Comparison of ENCODE assay signal across 17 cellular contexts in genomic region chr13:26247011-26247410, GRCh38.
DNase-seq lines count a peak whose midpoint lies in the region; ATAC-seq lines count a peak whose summit lies in the region.
"Had no signal": no experiment of that assay in that cellular context is flagged by ENCODE, and none has a peak within 500 bp of the region (broad histone marks: within the 10 kb centered on the region; RNA-seq: fewer than 3 reads in every experiment).

No MANE protein-coding gene starts in this region.

- no peaks in the 10 kb centered on the region for H3K36me3 ChIP-seq in HAP-1 (replicated peaks)
- H3K36me3 ChIP-seq: BLaER1 treated with 17β-estradiol and CSF1 and Interleukin-3, amounts not matched to agents 10 nM and 100 nM had no signal

- in situ Hi-C loops in HAP-1 (cut with MboI; ENCODE audit: low sequenced_read_pairs), result no loop called here

- peak; percentile 22 to 34 for DNase-seq in SHP77 (lab: John Stamatoyannopoulos, UW)
- DNase-seq in SHP77 treated with DMSO at 0.1 percent for 48 hours (lab: John Stamatoyannopoulos, UW), result no peak
- peak; percentile 27 for DNase-seq in NCI-H2029 treated with DMSO at 0.1 percent for 48 hours (lab: John Stamatoyannopoulos, UW)
- DNase-seq in left kidney (ENCODE audit: low read depth, low spot score), result peak; percentile 67
- DNase-seq in NCI-H526 (lab: John Stamatoyannopoulos, UW), result no peak
- DNase-seq in HAP-1 (ENCODE audit: low spot score in 2 of 2), result no peak
- DNase-seq: CD8-positive, alpha-beta T cell; DMS79; HFFc6; NCI-H1417 treated with DMSO at 0.1 percent for 48 hours; NCI-H2081 treated with DMSO at 0.1 percent for 48 hours; NCI-H774; T-helper 17 cell had no signal

- 0 out of 2 replicates have a peak, but pooled peaks cover 2% of the 10 kb centered on the region for H3K9me3 ChIP-seq in HAP-1

- peaks cover 11% of the 10 kb centered on the region; the same call in 1 of the 2 replicates for H3K27me3 ChIP-seq in HAP-1 (ENCODE audit: low read depth)
- H3K27me3 ChIP-seq: BLaER1 treated with 17β-estradiol and CSF1 and Interleukin-3, amounts not matched to agents 10 nM and 100 nM had no signal

- ATAC-seq in GM19455 (IDR thresholded peaks at IDR 0.05; ENCODE audit: unreplicated experiment), result no peak
- ATAC-seq: A549; CD8-positive, alpha-beta T cell; T-helper 17 cell had no signal

- H3K4me3 ChIP-seq in HAP-1, result no peak overlapping the region
- H3K4me3 ChIP-seq: A549; BLaER1 treated with 17β-estradiol and CSF1 and Interleukin-3, amounts not matched to agents 10 nM and 100 nM; K562 had no signal

- H3K4me1 ChIP-seq in HAP-1, result no peaks in the 10 kb centered on the region
- H3K4me1 ChIP-seq: A549 had no signal

Comparison
In these comparisons a context has a peak if more than half of its experiments do, and no peak if none do; other contexts are left out.
1. DNase-seq: peak in SHP77 (2 of 2), NCI-H2029 treated with DMSO at 0.1 percent for 48 hours (single experiment) and left kidney (single experiment); none in SHP77 treated with DMSO at 0.1 percent for 48 hours (single experiment), NCI-H526 (0 of 2) and HAP-1 (0 of 2).